11 cellular contexts compared by ENCODE assay signal in genomic region chr6:111664565-111665039, GRCh38. TPM values are rescaled to one million over a fixed set of nuclear protein-coding genes. Genes with fewer than 3 reads are reported as not detected.
DNase-seq lines count a peak whose midpoint lies in the region; ATAC-seq and TF ChIP-seq lines count a peak whose summit lies in the region.
"Had no signal": no experiment of that assay in that cellular context is flagged by ENCODE, and none has a peak within 500 bp of the region (broad histone marks: within the 10 kb centered on the region; RNA-seq: fewer than 3 reads in every experiment).

No MANE protein-coding gene starts in this region.

- H3K27ac Mint-ChIP-seq in GM23338 (no peak overlapping the region), brain (peak overlapping the region in 4 of 5 experiments; percentile 22 to 95 (median 90)), immature natural killer cell (peak overlapping the region; percentile 18 to 88 (median 58))

- intact Hi-C loops in gastrocnemius medialis (cut with DNase I; ENCODE audit: low total_unique reads): loop anchor here (10.0 kb wide), 1 partner anchor 850 kb away; the partner anchor contains the start of gene CDK19

- H3K9me3 Mint-ChIP-seq in GM23338 (no peaks in the 10 kb centered on the region; the same call in 2 of the 3 replicates), brain (no peaks in the 10 kb centered on the region), immature natural killer cell (no peaks in the 10 kb centered on the region)
- H3K9me3 Mint-ChIP-seq: stimulated activated naive CD8-positive, alpha-beta T cell treated with anti-CD3 and anti-CD28 coated beads, Interleukin-15, Interleukin-2, amounts not matched to agents 100 ng/mL and 50 ng/mL, for 24 hours had no signal

- TF ChIP-seq CTCF in GM23338 (conservative IDR thresholded peaks at IDR 0.05; ENCODE audit: low read depth in 2 of 2) (no peak), brain (conservative IDR thresholded peaks at IDR 0.05) (no peak), gastrocnemius medialis (IDR thresholded peaks at IDR 0.05 in 4 of 5, conservative IDR thresholded peaks at IDR 0.05 in 1 of 5) (no peak)

- in situ Hi-C loops in gastrocnemius medialis (cut with MboI; ENCODE audit: low sequenced_read_pairs in 4 of 4): loop anchor here in 1 of 4 donors (25.0 kb wide), 1 partner anchor 552 kb away; no protein-coding TSS in a partner anchor

- no peaks in the 10 kb centered on the region for H3K79me2 ChIP-seq in GM23338 (replicated peaks; ENCODE audit: insufficient read depth)

- no peak for TF ChIP-seq POLR2A in gastrocnemius medialis (IDR thresholded peaks at IDR 0.05)

- H3K27me3 Mint-ChIP-seq in GM23338 (ENCODE audit: insufficient read depth, low read depth, poor library complexity): peaks cover 16% of the 10 kb centered on the region
- H3K27me3 Mint-ChIP-seq in brain: no peaks in the 10 kb centered on the region
- peaks cover 4 to 64% (median 32%) of the 10 kb centered on the region in 3 donors for H3K27me3 Mint-ChIP-seq in immature natural killer cell (ENCODE audit: low read depth in 3 of 3)
- H3K27me3 Mint-ChIP-seq: stimulated activated naive CD8-positive, alpha-beta T cell treated with anti-CD3 and anti-CD28 coated beads, Interleukin-15, Interleukin-2, amounts not matched to agents 100 ng/mL and 50 ng/mL, for 24 hours had no signal

- H3K4me3 Mint-ChIP-seq in GM23338: no peak overlapping the region
- H3K4me3 Mint-ChIP-seq in brain: peak overlapping the region in 3 of 5 experiments; percentile 0 to 60 (median 3)
- H3K4me3 Mint-ChIP-seq in immature natural killer cell: no peak overlapping the region

- no peak overlapping the region for H2AFZ ChIP-seq in GM23338

- H3K36me3 Mint-ChIP-seq in GM23338 (ENCODE audit: low read depth) (peaks cover 7% of the 10 kb centered on the region), brain (peaks cover 50% of the 10 kb centered on the region), immature natural killer cell (peaks cover 6 to 45% (median 28%) of the 10 kb centered on the region in 3 donors)

- peaks cover 54% of the 10 kb centered on the region for H3K4me1 ChIP-seq in GM23338 (ENCODE audit: insufficient read depth)
- H3K4me1 ChIP-seq in gastrocnemius medialis: peaks cover 85 to 90% of the 10 kb centered on the region in 2 donors

- H3K4me3 ChIP-seq in GM23338: no peak overlapping the region
- peak overlapping the region in 2 of 4 donors; percentile 12 to 26 for H3K4me3 ChIP-seq in gastrocnemius medialis

- peaks cover 61% of the 10 kb centered on the region for H3K4me1 Mint-ChIP-seq in GM23338
- peaks cover 74% of the 10 kb centered on the region for H3K4me1 Mint-ChIP-seq in brain
- peaks cover 14 to 47% of the 10 kb centered on the region in 2 donors for H3K4me1 Mint-ChIP-seq in immature natural killer cell

- H3K9me2 ChIP-seq in GM23338 (ENCODE audit: insufficient read depth): no peaks in the 10 kb centered on the region

- no peaks in the 10 kb centered on the region for H4K20me1 ChIP-seq in GM23338 (replicated peaks; ENCODE audit: insufficient read depth)

- H3K9me3 ChIP-seq in gastrocnemius medialis: no peaks in the 10 kb centered on the region

- DNase-seq in GM23338 (ENCODE audit: low spot score) (no peak), immature natural killer cell (no peak), gastrocnemius medialis (no peak), NCI-H187 treated with DMSO at 0.1 percent for 48 hours (lab: John Stamatoyannopoulos, UW) (no peak), OCI-M1 (lab: John Stamatoyannopoulos, UW) (no peak), middle frontal gyrus (ENCODE audit: extremely low spot score, low spot score) (no peak)
- DNase-seq: NCI-H1694, T-helper 1 cell had no signal

- ATAC-seq in GM23338 (no peak), gastrocnemius medialis (no peak), HG02884 (IDR thresholded peaks at IDR 0.05; ENCODE audit: unreplicated experiment) (no peak)

- no peaks in the 10 kb centered on the region for H3K27me3 ChIP-seq in GM23338 (ENCODE audit: insufficient read depth)
- no peaks in the 10 kb centered on the region for H3K27me3 ChIP-seq in gastrocnemius medialis

- H3K4me2 ChIP-seq in GM23338: peak overlapping the region; percentile 48

- no peaks in the 10 kb centered on the region for H3K36me3 ChIP-seq in GM23338 (ENCODE audit: insufficient read depth)
- H3K36me3 ChIP-seq in gastrocnemius medialis: no peaks in the 10 kb centered on the region

- H3K27ac ChIP-seq in GM23338 (ENCODE audit: low read depth) (no peak overlapping the region), gastrocnemius medialis (peak overlapping the region; percentile 88 to 96 (median 95))

- peaks cover 17% of the 10 kb centered on the region for H3F3A ChIP-seq in GM23338 (replicated peaks; ENCODE audit: low read depth)

TF ChIP-seq in GM23338, 12 proteins besides CTCF, POLR2A, EP300 and RAD21 (continues in another document):
- TF ChIP-seq ZNF331 (CRISPR knock-in tag; IDR thresholded peaks at IDR 0.05; ENCODE audit: low read depth) (no peak), EZH2phosphoT487 (IDR thresholded peaks at IDR 0.05; ENCODE audit: unreplicated experiment) (no peak), ZNF114 (CRISPR knock-in tag; IDR thresholded peaks at IDR 0.05) (no peak), EZH2 (IDR thresholded peaks at IDR 0.05; ENCODE audit: low read depth, unreplicated experiment) (no peak), ETS1 (IDR thresholded peaks at IDR 0.05) (no peak), JUNB (IDR thresholded peaks at IDR 0.05; ENCODE audit: unreplicated experiment) (no peak), STAT1 (IDR thresholded peaks at IDR 0.05; ENCODE audit: unreplicated experiment) (no peak), REST (IDR thresholded peaks at IDR 0.05; ENCODE audit: unreplicated experiment) (no peak), CREB1 (CRISPR knock-in tag; IDR thresholded peaks at IDR 0.05; ENCODE audit: low read depth) (no peak), NANOG (IDR thresholded peaks at IDR 0.05; ENCODE audit: borderline replicate concordance) (no peak)

RNA-seq across cellular contexts. Expression of gene TRAF3IP2, which starts 58.9 kb away (rescaled TPM):
- 29.5 and 34.0 TPM in 2 replicates for total RNA-seq in GM23338 (2014; rRNA removed; shearing (Covaris generic))
- polyA plus RNA-seq in GM23338 (2016; fragmentation: Nextera tagmentation; extraction: Ambion mirVana): 22.2 and 23.8 TPM in 2 replicates
- 102 TPM for polyA plus RNA-seq in brain (ENCODE audit: insufficient read depth, low read depth, low replicate concordance)
- 10 to 100 TPM in 1 of 3 donors, 1 to 10 TPM in 1, not detected in 1; 1.9 to 10.6 TPM for polyA plus RNA-seq in immature natural killer cell
- 10 to 100 TPM; 11.0 to 31.1 (median 17.3) TPM for total RNA-seq in gastrocnemius medialis

Comparison
In these comparisons a context has a peak if more than half of its experiments do, and no peak if none do; other contexts are left out.
1. H3K4me3 Mint-ChIP-seq: peak in brain (3 of 5); none in GM23338 (single experiment) and immature natural killer cell (0 of 5).